In the genomic region with DNA sequence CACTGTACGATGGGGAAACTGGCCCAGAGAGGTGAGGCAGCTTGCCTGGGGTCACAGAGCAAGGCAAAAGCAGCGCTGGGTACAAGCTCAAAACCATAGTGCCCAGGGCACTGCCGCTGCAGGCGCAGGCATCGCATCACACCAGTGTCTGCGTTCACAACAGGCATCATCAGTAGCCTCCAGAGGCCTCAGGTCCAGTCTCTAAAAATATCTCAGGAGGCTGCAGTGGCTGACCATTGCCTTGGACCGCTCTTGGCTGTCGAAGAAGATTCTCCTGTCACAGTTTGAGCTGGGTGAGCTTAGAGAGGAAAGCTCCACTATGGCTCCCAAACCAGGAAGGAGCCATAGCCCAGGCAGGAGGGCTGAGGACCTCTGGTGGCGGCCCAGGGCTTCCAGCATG, we compare ENCODE assay signal across 10 cellular contexts. TPM values are rescaled to one million over a fixed set of nuclear protein-coding genes. Genes with fewer than 3 reads are reported as not detected.
DNase-seq lines count a peak whose midpoint lies in the region; TF ChIP-seq lines count a peak whose summit lies in the region.
"Not testable (repeated sequence)": the region's sequence is repeated elsewhere in the genome, so short reads cannot be mapped to it uniquely, and the experiment has no call there.
"Had no signal": no experiment of that assay in that cellular context is flagged by ENCODE, and none has a peak within 500 bp of the region (broad histone marks: within the 10 kb centered on the region; RNA-seq: fewer than 3 reads in every experiment).

No MANE protein-coding gene starts in this region.

- TSS peak; percentile 28 for BruUV-seq in PC-9 (replicated peaks; lab: Mats Ljungman, UMichigan)

- H3K9me2 ChIP-seq in PC-9 (ENCODE audit: insufficient read depth): not testable (repeated sequence)

- not testable (repeated sequence) for H2AK5ac ChIP-seq in H9 (ENCODE audit: insufficient read length, low read length)

- H3K27me3 Mint-ChIP-seq in H9 (ENCODE audit: low read depth): not testable (repeated sequence)

- CTCF ChIA-PET in PC-9 (lab: Charles Lee): not testable (repeated sequence)

- not testable (repeated sequence) for H2BK20ac ChIP-seq in H9 (ENCODE audit: low read depth, low read length, poor library complexity, severe bottlenecking)

- H3T11ph ChIP-seq in H9 (ENCODE audit: low read length): not testable (repeated sequence)

- H3K18ac ChIP-seq in H9 (ENCODE audit: insufficient read length, low read depth, low read length): not testable (repeated sequence)

- not testable (repeated sequence) for H3K4me1 Mint-ChIP-seq in H9

- not testable (repeated sequence) for H2BK120ac ChIP-seq in H9 (ENCODE audit: low read depth, low read length, poor library complexity, severe bottlenecking)

- not testable (repeated sequence) for H3K56ac ChIP-seq in H9 (ENCODE audit: insufficient read length, low read depth, low read length)

- not testable (repeated sequence) for H2BK5ac ChIP-seq in H9 (ENCODE audit: insufficient read length, low read length)

- POLR2A ChIA-PET in PC-9 (lab: Charles Lee; ENCODE audit: unreplicated experiment): not testable (repeated sequence)

- H3K4ac ChIP-seq in H9 (ENCODE audit: low read depth, low read length): not testable (repeated sequence)

- H3K9ac ChIP-seq in H9 (ENCODE audit: extremely low read depth, insufficient read length, low read length): not testable (repeated sequence)

- not testable (repeated sequence) for H3F3A ChIP-seq in PC-9 (ENCODE audit: insufficient read depth, low read depth)

- TF ChIP-seq POLR2A in testis (IDR thresholded peaks at IDR 0.05): not testable (repeated sequence)

- H3K27me3 ChIP-seq in H9 (ENCODE audit: insufficient read depth, low read length); PC-9 (ENCODE audit: insufficient read depth, low read depth); testis: not testable (repeated sequence)

- not testable (repeated sequence) for H3K14ac ChIP-seq in H9 (ENCODE audit: insufficient read depth, low read length)

- H3K9me3 ChIP-seq in H9 (ENCODE audit: control insufficient read depth, low read depth, low read length); PC-9 (ENCODE audit: insufficient read depth, low read depth); testis: not testable (repeated sequence)

- not testable (repeated sequence) for H3K36me3 ChIP-seq in PC-9 (ENCODE audit: low read depth); testis (ENCODE audit: low read depth, missing control alignments)

- peaks cover 0 to 12% (median 5%) of the 10 kb centered on the region in 3 experiments; a peak in 5 of 7 replicates for H3K36me3 Mint-ChIP-seq in H9 (ENCODE audit: insufficient read depth in 1 of 3, low read depth in 3 of 3)

- H2BK15ac ChIP-seq in H9 (ENCODE audit: low read depth, low read length): not testable (repeated sequence)

- not testable (repeated sequence) for H3K79me2 ChIP-seq in H9 (ENCODE audit: insufficient read depth, low read length); PC-9 (ENCODE audit: low read depth)

- WGBS in H9 (ENCODE audit: extremely low coverage, insufficient read length, low lambda C conversion rate): no CpG with 5 or more reads among the region's 9 CpGs
- WGBS in testis, 2 donors: 94% methylated on average over 5 of the region's 9 CpGs; no CpG with 5 or more reads in 1 of the 2 donors

- not testable (repeated sequence) for H3K23ac ChIP-seq in H9 (ENCODE audit: insufficient read length, low read depth, low read length)

- H4K20me1 ChIP-seq in H9 (ENCODE audit: control insufficient read depth, insufficient read depth, insufficient read length); PC-9 (ENCODE audit: insufficient read depth): not testable (repeated sequence)

- H4K91ac ChIP-seq in H9 (ENCODE audit: insufficient read length, low read depth, low read length): not testable (repeated sequence)

- H3K79me1 ChIP-seq in H9 (ENCODE audit: insufficient read depth, low read depth, low read length, poor library complexity, severe bottlenecking): not testable (repeated sequence)

- peak; percentile 20; the same call in 1 of the 3 replicates for TF ChIP-seq CTCF in H9 (conservative IDR thresholded peaks at IDR 0.05)
- not testable (repeated sequence) for TF ChIP-seq CTCF in PC-9 (conservative IDR thresholded peaks at IDR 0.05); testis (IDR thresholded peaks at IDR 0.05)

- not testable (repeated sequence) for H3K4me2 ChIP-seq in H9 (ENCODE audit: insufficient read depth, insufficient read length, low read length); PC-9

- H4K5ac ChIP-seq in H9 (ENCODE audit: insufficient read length, low read depth, low read length): not testable (repeated sequence)

- H3K4me1 ChIP-seq in H9 (ENCODE audit: insufficient read depth, low read length); PC-9 (replicated peaks; ENCODE audit: insufficient read depth); testis: not testable (repeated sequence)

- H2BK12ac ChIP-seq in H9 (ENCODE audit: insufficient read length, low read depth, low read length): not testable (repeated sequence)

- H3K27ac ChIP-seq in H9 (ENCODE audit: insufficient read length, low read depth, low read length); PC-9; testis: not testable (repeated sequence)

- intact Hi-C loops in PC-9 (cut with micrococcal nuclease; ENCODE audit: unreplicated experiment); testis (cut with DNase I; ENCODE audit: low total_unique reads): not testable (repeated sequence)

- not testable (repeated sequence) for DNase-seq in H9, PC-9
- DNase-seq in activated CD8-positive, alpha-beta memory T cell treated with anti-CD3 and anti-CD28 coated beads for 24 hours: peak; percentile 32
- DNase-seq in myocyte (ENCODE audit: low read depth) (peak; percentile 7), testis (peak; percentile 9)

- H4K8ac ChIP-seq in H9 (replicated peaks; ENCODE audit: insufficient read length, low read depth, low read length): not testable (repeated sequence)

- H3K23me2 ChIP-seq in H9 (ENCODE audit: insufficient read length, low read depth, low read length, poor library complexity, severe bottlenecking): not testable (repeated sequence)

- not testable (repeated sequence) for H3K4me3 Mint-ChIP-seq in H9

- peaks cover 14 to 15% of the 10 kb centered on the region in 2 experiments for H3K9me3 Mint-ChIP-seq in H9

- H3K4me3 ChIP-seq in PC-9, testis: not testable (repeated sequence)

- H2AFZ ChIP-seq in H9 (ENCODE audit: low read length); PC-9: not testable (repeated sequence)

- not testable (repeated sequence) for H3K27ac Mint-ChIP-seq in H9

RNA-seq across cellular contexts. Expression of a gene that starts 51.2 kb away (rescaled TPM):
- total RNA-seq in H9 (2021) (0.50 and 0.55 TPM in 2 replicates), PC-9 (2021) (not detected in 2 replicates), myocyte (not detected in 2 replicates), testis (10 to 100 TPM in 1 of 2 donors, 1 to 10 TPM in 1; 3.9 to 12.2 TPM)
- polyA plus RNA-seq in myocyte (2012): not detected
- 4.5 TPM for polyA plus RNA-seq in testis (ENCODE audit: insufficient read depth, low read depth, low replicate concordance)
- total RNA-seq: A673, G401 had no signal
- polyA plus RNA-seq: CD14-positive monocyte; CD4-positive, alpha-beta memory T cell; CD8-positive, alpha-beta memory T cell had no signal
